13 cellular contexts compared by ENCODE assay signal in the genomic region with DNA sequence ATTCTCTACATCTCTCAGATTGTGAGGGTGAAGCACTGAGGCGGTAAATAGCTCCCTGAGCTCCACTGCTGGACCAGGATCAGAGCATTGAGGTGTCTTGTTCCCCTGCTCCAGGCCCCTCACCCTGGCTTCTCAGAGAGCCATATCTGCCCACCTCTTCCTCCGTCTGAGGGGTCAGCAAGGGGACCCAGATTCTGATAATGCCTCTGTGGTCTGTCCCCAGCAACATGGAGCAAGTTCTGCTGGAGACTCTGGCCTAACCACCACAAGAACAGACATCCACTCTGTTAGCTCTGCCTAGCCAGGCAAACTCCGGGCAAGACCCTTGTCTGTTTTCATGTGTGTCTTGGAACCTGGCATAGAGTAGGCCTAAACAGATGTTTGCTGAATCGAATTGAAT. TPM values are rescaled to one million over a fixed set of nuclear protein-coding genes. Genes with fewer than 3 reads are reported as not detected.
DNase-seq lines count a peak whose midpoint lies in the region; ATAC-seq and TF ChIP-seq lines count a peak whose summit lies in the region.
"Had no signal": no experiment of that assay in that cellular context is flagged by ENCODE, and none has a peak within 500 bp of the region (broad histone marks: within the 10 kb centered on the region; RNA-seq: fewer than 3 reads in every experiment).

No MANE protein-coding gene starts in this region.

- intact Hi-C loops in activated CD4-positive, alpha-beta T cell treated with anti-CD3 and anti-CD28 coated beads for 36 hours (cut with DNase I, micrococcal nuclease): loop anchor here (5.0 to 10.0 kb wide), 2 partner anchors 248 to 326 kb away; a partner anchor contains a TSS

- CTCF ChIA-PET in activated CD4-positive, alpha-beta T cell treated with anti-CD3 and anti-CD28 coated beads for 36 hours (lab: Charles Lee): interaction anchor here (1.1 to 4.4 kb wide), 9 partner anchors 11 to 185 kb away, joined by 4 to 30 read pairs (median 7); no protein-coding TSS in a partner anchor

- H3K27ac Mint-ChIP-seq in activated CD4-positive, alpha-beta T cell treated with anti-CD3 and anti-CD28 coated beads for 36 hours: peak overlapping the region; percentile 76
- no peak overlapping the region for H3K27ac Mint-ChIP-seq in chondrocyte (ENCODE audit: unreplicated experiment)

- H3K9me3 Mint-ChIP-seq in activated CD4-positive, alpha-beta T cell treated with anti-CD3 and anti-CD28 coated beads for 36 hours (ENCODE audit: low read depth): no peaks in the 10 kb centered on the region
- H3K9me3 Mint-ChIP-seq in chondrocyte (ENCODE audit: low read depth): no peaks in the 10 kb centered on the region

- H3K4me1 Mint-ChIP-seq in activated CD4-positive, alpha-beta T cell treated with anti-CD3 and anti-CD28 coated beads for 36 hours: peaks cover 78% of the 10 kb centered on the region
- H3K4me1 Mint-ChIP-seq in chondrocyte (ENCODE audit: low read depth): peaks cover 67% of the 10 kb centered on the region

- no peak overlapping the region for H3K9ac ChIP-seq in rectal smooth muscle tissue (ENCODE audit: low read length)

- no peak for ATAC-seq in activated CD4-positive, alpha-beta T cell treated with anti-CD3 and anti-CD28 coated beads for 36 hours
- ATAC-seq in HG02973 (IDR thresholded peaks at IDR 0.05; ENCODE audit: unreplicated experiment): no peak

- H3K4me1 ChIP-seq in rectal smooth muscle tissue (ENCODE audit: control insufficient read depth, insufficient read depth, low read length): peaks cover 18% of the 10 kb centered on the region

- peaks cover 13% of the 10 kb centered on the region for H3K36me3 Mint-ChIP-seq in activated CD4-positive, alpha-beta T cell treated with anti-CD3 and anti-CD28 coated beads for 36 hours (ENCODE audit: low read depth)
- no peaks in the 10 kb centered on the region for H3K36me3 Mint-ChIP-seq in chondrocyte (ENCODE audit: low read depth)

- peak overlapping the region; percentile 87 for H3K4me3 Mint-ChIP-seq in activated CD4-positive, alpha-beta T cell treated with anti-CD3 and anti-CD28 coated beads for 36 hours
- H3K4me3 Mint-ChIP-seq in chondrocyte (ENCODE audit: unreplicated experiment): peak overlapping the region; percentile 88

- peak overlapping the region; percentile 73 for H3K4me3 ChIP-seq in rectal smooth muscle tissue (ENCODE audit: low read length)

- no peak for TF ChIP-seq CTCF in chondrocyte (IDR thresholded peaks at IDR 0.05)

- H3K27me3 Mint-ChIP-seq in activated CD4-positive, alpha-beta T cell treated with anti-CD3 and anti-CD28 coated beads for 36 hours: no peaks in the 10 kb centered on the region
- no peaks in the 10 kb centered on the region for H3K27me3 Mint-ChIP-seq in chondrocyte (ENCODE audit: low read depth)

- POLR2A ChIA-PET in activated CD4-positive, alpha-beta T cell treated with anti-CD3 and anti-CD28 coated beads for 36 hours (lab: Charles Lee): interaction anchor here (0.6 to 1.2 kb wide), 2 partner anchors 11 to 987 kb away, joined by 3 read pairs; no protein-coding TSS in a partner anchor

- DNase-seq in activated CD4-positive, alpha-beta T cell treated with anti-CD3 and anti-CD28 coated beads for 36 hours: no peak
- no peak for DNase-seq in activated CD4-positive, alpha-beta T cell treated with anti-CD3 and anti-CD28 coated beads, Interleukin-2, amount 50 U/mL, for 4 hours
- DNase-seq in NCI-H69 (lab: John Stamatoyannopoulos, UW) (peak; percentile 58), chondrocyte (ENCODE audit: low spot score) (no peak), NOMO-1 treated with dmso at 0.1 percent for 144 hours (lab: John Stamatoyannopoulos, UW; ENCODE audit: unreplicated experiment) (no peak), 8988T (no peak)
- DNase-seq: DMS79 treated with DMSO at 0.1 percent for 48 hours, hippocampal formation, NCI-H2029, upper lobe of left lung had no signal

- H3K36me3 ChIP-seq in rectal smooth muscle tissue (ENCODE audit: control insufficient read depth, insufficient read depth, low read length): no peaks in the 10 kb centered on the region
- H3K36me3 ChIP-seq: upper lobe of left lung had no signal

- H3K27me3 ChIP-seq in rectal smooth muscle tissue (ENCODE audit: control insufficient read depth, insufficient read depth, low read length): no peaks in the 10 kb centered on the region
- H3K27me3 ChIP-seq: upper lobe of left lung had no signal

- no peak overlapping the region for H3K27ac ChIP-seq in rectal smooth muscle tissue (ENCODE audit: low read depth, low read length)
- H3K27ac ChIP-seq: epithelial cell of prostate had no signal

RNA-seq across cellular contexts. Expression of a gene that starts 2.2 kb away (rescaled TPM):
- total RNA-seq in activated CD4-positive, alpha-beta T cell treated with anti-CD3 and anti-CD28 coated beads for 36 hours: 10 to 100 TPM; 28.0 to 32.2 TPM
- total RNA-seq in chondrocyte: 52.9 to 58.7 TPM (median 57.4 TPM) in 3 replicates
